Comparison of ENCODE assay signal across 8 cellular contexts in the genomic region with DNA sequence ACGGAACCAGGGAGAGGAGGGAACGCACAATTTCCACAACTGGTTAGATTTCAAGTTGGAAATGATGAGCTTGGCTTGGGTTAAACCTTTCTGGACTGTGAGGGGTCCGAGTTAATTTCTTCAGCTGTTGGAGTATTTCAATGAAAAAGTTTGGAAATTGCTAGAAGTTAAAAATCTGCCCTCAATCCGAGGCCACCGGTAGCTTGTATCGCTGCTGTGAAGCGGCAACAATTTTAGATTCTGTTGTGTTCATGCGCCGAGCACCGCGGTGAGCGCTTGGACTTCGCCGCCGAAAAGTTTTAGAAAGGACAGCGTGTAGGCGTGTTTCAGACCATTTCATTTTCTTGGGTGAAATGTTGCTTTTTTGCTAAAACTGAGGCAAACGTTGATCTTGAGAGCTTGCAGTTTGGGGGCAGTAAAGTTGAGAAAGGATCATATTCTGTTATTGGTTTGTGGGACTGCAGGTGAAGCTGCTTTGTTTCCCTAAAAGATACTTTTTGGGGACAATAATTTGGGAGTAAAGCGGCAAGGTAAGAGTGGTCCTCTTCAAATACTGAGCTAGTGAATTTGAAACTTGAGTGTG. TPM values are rescaled to one million over a fixed set of nuclear protein-coding genes. Genes with fewer than 3 reads are reported as not detected.
DNase-seq lines count a peak whose midpoint lies in the region; ATAC-seq and TF ChIP-seq lines count a peak whose summit lies in the region.

No MANE protein-coding gene starts in this region.

- peak overlapping the region; percentile 87; the same call in 1 of the 2 replicates for H3K27ac Mint-ChIP-seq in WTC11
- peak overlapping the region; percentile 80 to 98 (median 92) for H3K27ac Mint-ChIP-seq in naive B cell

- TF ChIP-seq POLR2A in esophagus muscularis mucosa (IDR thresholded peaks at IDR 0.05; ENCODE audit: low read depth), result no peak
- TF ChIP-seq POLR2A in upper lobe of left lung (IDR thresholded peaks at IDR 0.05), result peak in 1 of 4 donors; percentile 48

- H3K36me3 ChIP-seq in esophagus muscularis mucosa, result peaks cover 0 to under 1% (median 0%) of the 10 kb centered on the region in 4 donors
- peaks cover 0 to 11% (median 0%) of the 10 kb centered on the region in 4 donors for H3K36me3 ChIP-seq in upper lobe of left lung

- no peak for TF ChIP-seq CTCF in GM13976 (IDR thresholded peaks at IDR 0.05; ENCODE audit: borderline replicate concordance, control extremely low read depth, extremely low read depth, insufficient read depth, missing control alignments)
- no peak for TF ChIP-seq CTCF in WTC11 (IDR thresholded peaks at IDR 0.05)
- no peak for TF ChIP-seq CTCF in esophagus muscularis mucosa (IDR thresholded peaks at IDR 0.05)
- no peak for TF ChIP-seq CTCF in upper lobe of left lung (IDR thresholded peaks at IDR 0.05)

- H3K27ac ChIP-seq in esophagus muscularis mucosa (replicated peaks in 1 of 4), result peak overlapping the region; percentile 99 to 100 (median 99)
- peak overlapping the region; percentile 95 to 100 (median 98) for H3K27ac ChIP-seq in upper lobe of left lung

- H3K27me3 ChIP-seq in esophagus muscularis mucosa, result no peaks in the 10 kb centered on the region
- H3K27me3 ChIP-seq in upper lobe of left lung, result no peaks in the 10 kb centered on the region

- H3K4me1 Mint-ChIP-seq in WTC11, result peaks cover 8% of the 10 kb centered on the region
- peaks cover 26 to 32% (median 26%) of the 10 kb centered on the region in 3 donors for H3K4me1 Mint-ChIP-seq in naive B cell

- POLR2A ChIA-PET in WTC11 (lab: Charles Lee), result interaction anchor here (1.0 kb wide), 1 partner anchor 11 kb away, joined by 3 read pairs; no protein-coding TSS in a partner anchor

- H3K4me1 ChIP-seq in esophagus muscularis mucosa (peaks cover 25 to 59% (median 45%) of the 10 kb centered on the region in 4 donors), upper lobe of left lung (peaks cover 18 to 59% (median 28%) of the 10 kb centered on the region in 4 donors)

- peak; percentile 20 for ATAC-seq in HG03354 (IDR thresholded peaks at IDR 0.05; ENCODE audit: poor library complexity, severe bottlenecking, unreplicated experiment)
- ATAC-seq in WTC11, result no peak
- ATAC-seq in naive B cell (ENCODE audit: low read depth in 2 of 2), result peak; percentile 3 to 6
- ATAC-seq in upper lobe of left lung (ENCODE audit: low FRiP score in 2 of 2), result peak in 1 of 2 donors; percentile 55

- under 1% methylated on average over 19 of the region's 19 CpGs for WGBS in esophagus muscularis mucosa
- 0 to 1% methylated on average over 19 of the region's 19 CpGs for WGBS in upper lobe of left lung, 2 donors

- DNase-seq in AG08395 (ENCODE audit: low spot score) (peak; percentile 18), GM13976 (ENCODE audit: low spot score) (peak; percentile 30), WTC11 (ENCODE audit: low spot score) (no peak), esophagus muscularis mucosa (ENCODE audit: extremely low spot score) (no peak), naive B cell (no peak), upper lobe of left lung (peak; percentile 41 to 44)
- DNase-seq in central memory CD4-positive, alpha-beta T cell, result no peak

- no peak for TF ChIP-seq EP300 in esophagus muscularis mucosa (IDR thresholded peaks at IDR 0.05)
- no peak for TF ChIP-seq EP300 in upper lobe of left lung (IDR thresholded peaks at IDR 0.05)

- CTCF ChIA-PET in WTC11 (lab: Charles Lee), result interaction anchor here (0.6 to 1.9 kb wide), 9 partner anchors 26 to 1175 kb away, joined by 3 to 8 read pairs (median 4); partner anchors contain the start of gene SYN3

- no peaks in the 10 kb centered on the region; the same call in 1 of the 2 replicates for H3K27me3 Mint-ChIP-seq in WTC11 (ENCODE audit: low read depth)
- no peaks in the 10 kb centered on the region for H3K27me3 Mint-ChIP-seq in naive B cell

- H3K9me3 Mint-ChIP-seq in WTC11 (no peaks in the 10 kb centered on the region), naive B cell (no peaks in the 10 kb centered on the region)

- intact Hi-C loops in esophagus muscularis mucosa (cut with DNase I), result no loop called here

- H3K36me3 Mint-ChIP-seq in WTC11 (no peaks in the 10 kb centered on the region), naive B cell (peaks cover 9% of the 10 kb centered on the region in 2 donors)

- H3K4me3 Mint-ChIP-seq in WTC11 (peak overlapping the region; percentile 97), naive B cell (peak overlapping the region; percentile 84 to 97 (median 94))

- in situ Hi-C loops in GM13976 (cut with MboI; ENCODE audit: low sequenced_read_pairs, unreplicated experiment), result no loop called here

- H3K9me3 ChIP-seq in esophagus muscularis mucosa (no peaks in the 10 kb centered on the region), upper lobe of left lung (no peaks in the 10 kb centered on the region)

- H3K4me3 ChIP-seq in esophagus muscularis mucosa, result peak overlapping the region; percentile 89 to 97 (median 93)
- H3K4me3 ChIP-seq in upper lobe of left lung, result peak overlapping the region; percentile 75 to 85 (median 85)

TF ChIP-seq in WTC11, 78 proteins besides CTCF, POLR2A, EP300 and RAD21:
- no peak for TF ChIP-seq HMGA2 (CRISPR knock-in tag; IDR thresholded peaks at IDR 0.05)
- no peak for TF ChIP-seq TEAD4 (CRISPR knock-in tag; IDR thresholded peaks at IDR 0.05)
- no peak for TF ChIP-seq FOXP4 (CRISPR knock-in tag; IDR thresholded peaks at IDR 0.05)
- no peak for TF ChIP-seq MXD4 (CRISPR knock-in tag; IDR thresholded peaks at IDR 0.05; ENCODE audit: borderline replicate concordance)
- no peak for TF ChIP-seq ATF2 (CRISPR knock-in tag; IDR thresholded peaks at IDR 0.05; ENCODE audit: borderline replicate concordance, low read depth)
- no peak for TF ChIP-seq NFYB (CRISPR knock-in tag; conservative IDR thresholded peaks at IDR 0.05; ENCODE audit: low read depth)
- no peak for TF ChIP-seq SP1 (CRISPR knock-in tag; conservative IDR thresholded peaks at IDR 0.05)
- TF ChIP-seq IRF2 (CRISPR knock-in tag; IDR thresholded peaks at IDR 0.05; ENCODE audit: borderline replicate concordance, low read depth), result no peak
- TF ChIP-seq EMX1 (CRISPR knock-in tag; IDR thresholded peaks at IDR 0.05), result no peak
- TF ChIP-seq, protein P1, sequence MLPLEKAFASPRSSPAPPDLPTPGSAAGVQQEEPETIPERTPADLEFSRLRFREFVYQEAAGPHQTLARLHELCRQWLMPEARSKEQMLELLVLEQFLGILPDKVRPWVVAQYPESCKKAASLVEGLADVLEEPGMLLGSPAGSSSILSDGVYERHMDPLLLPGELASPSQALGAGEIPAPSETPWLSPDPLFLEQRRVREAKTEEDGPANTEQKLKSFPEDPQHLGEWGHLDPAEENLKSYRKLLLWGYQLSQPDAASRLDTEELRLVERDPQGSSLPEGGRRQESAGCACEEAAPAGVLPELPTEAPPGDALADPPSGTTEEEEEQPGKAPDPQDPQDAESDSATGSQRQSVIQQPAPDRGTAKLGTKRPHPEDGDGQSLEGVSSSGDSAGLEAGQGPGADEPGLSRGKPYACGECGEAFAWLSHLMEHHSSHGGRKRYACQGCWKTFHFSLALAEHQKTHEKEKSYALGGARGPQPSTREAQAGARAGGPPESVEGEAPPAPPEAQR (CRISPR knock-in tag; IDR thresholded peaks at IDR 0.05), result no peak

RNA-seq across cellular contexts. Expression of gene FBXO7, which starts 0.9 kb away (rescaled TPM):
- total RNA-seq in WTC11 (2021) (59.4 to 64.0 TPM (median 60.7 TPM) in 3 replicates), esophagus muscularis mucosa (10 to 100 TPM; 73.6 to 91.4 (median 83.8) TPM), upper lobe of left lung (100 to 1,000 TPM in 2 of 6 donors, 10 to 100 TPM in 4; 69.9 to 115 (median 85.4) TPM)
- 100 to 1,000 TPM; 141 to 196 (median 160) TPM for polyA plus RNA-seq in naive B cell (ENCODE audit: low read depth in 6 of 6)

RNA-seq across cellular contexts. Expression of gene BPIFC, which starts 11.3 kb away (rescaled TPM):
- total RNA-seq in WTC11 (2021) (not detected in 3 replicates), esophagus muscularis mucosa (not detected), upper lobe of left lung (not detected)
- not detected for polyA plus RNA-seq in naive B cell (ENCODE audit: low read depth in 6 of 6)

Comparison
In these comparisons a context has a peak if more than half of its experiments do, and no peak if none do; other contexts are left out.
1. DNase-seq: peak in AG08395 (single experiment), GM13976 (single experiment) and upper lobe of left lung (2 of 2); none in WTC11 (single experiment), esophagus muscularis mucosa (single experiment), naive B cell (single experiment) and central memory CD4-positive, alpha-beta T cell (single experiment).